15 cellular contexts compared by ENCODE assay signal in genomic region chr9:80305136-80305535, GRCh38.
A peak's percentile ranks its signal among the peaks of the same experiment; 100 is the strongest.
DNase-seq lines count a peak whose midpoint lies in the region; TF ChIP-seq lines count a peak whose summit lies in the region.
"Had no signal": no experiment of that assay in that cellular context is flagged by ENCODE, and none has a peak within 500 bp of the region (broad histone marks: within the 10 kb centered on the region; RNA-seq: fewer than 3 reads in every experiment).

No MANE protein-coding gene starts in this region.

- intact Hi-C loops in spleen (cut with DNase I; ENCODE audit: low total_unique reads), result no loop called here

- H3K27me3 ChIP-seq in adipocyte (replicated peaks; ENCODE audit: control insufficient read depth, insufficient read depth, low read length) (no peaks in the 10 kb centered on the region), neuron (ENCODE audit: insufficient read depth, low read length) (no peaks in the 10 kb centered on the region), spleen (replicated peaks in 1 of 7) (no peaks in the 10 kb centered on the region)
- H3K27me3 ChIP-seq: BLaER1 had no signal

- H3K9ac ChIP-seq in adipocyte (ENCODE audit: low read length), result no peak overlapping the region
- H3K9ac ChIP-seq: BLaER1 had no signal

- no peak for TF ChIP-seq POLR2A in spleen (IDR thresholded peaks at IDR 0.05)

- DNase-seq in H4 (ENCODE audit: low spot score) (peak; percentile 45), adipocyte (ENCODE audit: low read depth) (peak; percentile 56), fibroblast of peridontal ligament (ENCODE audit: extremely low read depth) (peak; percentile 20), A172 (ENCODE audit: low spot score) (no peak), spleen (no peak)
- no peak for DNase-seq in stimulated activated CD4-positive, alpha-beta T cell treated with anti-CD3 and anti-CD28 coated beads, Interleukin-4, amount 100 ng/mL, for 24 hours
- DNase-seq: Calu3; CD8-positive, alpha-beta T cell; DMS79 treated with DMSO at 0.1 percent for 48 hours; GF-D8; H9 had no signal

- no peaks in the 10 kb centered on the region for H3K36me3 ChIP-seq in adipocyte (ENCODE audit: control insufficient read depth, insufficient read depth, low read length, severe bottlenecking)
- H3K36me3 ChIP-seq in neuron (ENCODE audit: insufficient read depth, low read length), result no peaks in the 10 kb centered on the region
- H3K36me3 ChIP-seq in spleen, result no peaks in the 10 kb centered on the region
- H3K36me3 ChIP-seq: BLaER1 had no signal

- H3K27ac ChIP-seq in spleen, result no peak overlapping the region
- H3K27ac ChIP-seq: 22Rv1, BLaER1 had no signal

- no peak overlapping the region for H3K4me3 ChIP-seq in adipocyte (ENCODE audit: low read length)
- no peak overlapping the region for H3K4me3 ChIP-seq in neuron (ENCODE audit: low read length)
- H3K4me3 ChIP-seq in spleen, result no peak overlapping the region
- H3K4me3 ChIP-seq: BLaER1, GM23338 had no signal

- WGBS in spleen, 5 donors, result 88 to 100% (median 92%) methylated on average over 1 of the region's 1 CpG

- no peak for TF ChIP-seq CTCF in spleen (IDR thresholded peaks at IDR 0.05 in 8 of 11, conservative IDR thresholded peaks at IDR 0.05 in 3 of 11)

- H2AFZ ChIP-seq in neuron (ENCODE audit: low read depth, low read length), result peak overlapping the region; percentile 28

- H3K4me1 ChIP-seq in adipocyte (ENCODE audit: control insufficient read depth, insufficient read depth, low read length) (no peaks in the 10 kb centered on the region), neuron (ENCODE audit: insufficient read depth, low read length) (peaks cover 2% of the 10 kb centered on the region), spleen (no peaks in the 10 kb centered on the region)
- H3K4me1 ChIP-seq: BLaER1 had no signal

- H3K9me3 ChIP-seq in adipocyte (ENCODE audit: control insufficient read depth, low read length) (no peaks in the 10 kb centered on the region), neuron (ENCODE audit: low read length) (no peaks in the 10 kb centered on the region), spleen (no peaks in the 10 kb centered on the region)
- H3K9me3 ChIP-seq: BLaER1 had no signal

Comparison
In these comparisons a context has a peak if more than half of its experiments do, and no peak if none do; other contexts are left out.
1. DNase-seq: peak in H4 (single experiment), adipocyte (single experiment) and fibroblast of peridontal ligament (single experiment); none in stimulated activated CD4-positive, alpha-beta T cell treated with anti-CD3 and anti-CD28 coated beads, Interleukin-4, amount 100 ng/mL, for 24 hours (single experiment), A172 (single experiment) and spleen (single experiment).